In genomic region chr13:25406377-25406776, GRCh38 we compare ENCODE assay signal across 1 cellular context.
TF ChIP-seq lines count a peak whose summit lies in the region.

No MANE protein-coding gene starts in this region.

TF ChIP-seq in GM23338, 12 proteins besides CTCF, POLR2A, EP300 and RAD21:
- TF ChIP-seq, protein P1, sequence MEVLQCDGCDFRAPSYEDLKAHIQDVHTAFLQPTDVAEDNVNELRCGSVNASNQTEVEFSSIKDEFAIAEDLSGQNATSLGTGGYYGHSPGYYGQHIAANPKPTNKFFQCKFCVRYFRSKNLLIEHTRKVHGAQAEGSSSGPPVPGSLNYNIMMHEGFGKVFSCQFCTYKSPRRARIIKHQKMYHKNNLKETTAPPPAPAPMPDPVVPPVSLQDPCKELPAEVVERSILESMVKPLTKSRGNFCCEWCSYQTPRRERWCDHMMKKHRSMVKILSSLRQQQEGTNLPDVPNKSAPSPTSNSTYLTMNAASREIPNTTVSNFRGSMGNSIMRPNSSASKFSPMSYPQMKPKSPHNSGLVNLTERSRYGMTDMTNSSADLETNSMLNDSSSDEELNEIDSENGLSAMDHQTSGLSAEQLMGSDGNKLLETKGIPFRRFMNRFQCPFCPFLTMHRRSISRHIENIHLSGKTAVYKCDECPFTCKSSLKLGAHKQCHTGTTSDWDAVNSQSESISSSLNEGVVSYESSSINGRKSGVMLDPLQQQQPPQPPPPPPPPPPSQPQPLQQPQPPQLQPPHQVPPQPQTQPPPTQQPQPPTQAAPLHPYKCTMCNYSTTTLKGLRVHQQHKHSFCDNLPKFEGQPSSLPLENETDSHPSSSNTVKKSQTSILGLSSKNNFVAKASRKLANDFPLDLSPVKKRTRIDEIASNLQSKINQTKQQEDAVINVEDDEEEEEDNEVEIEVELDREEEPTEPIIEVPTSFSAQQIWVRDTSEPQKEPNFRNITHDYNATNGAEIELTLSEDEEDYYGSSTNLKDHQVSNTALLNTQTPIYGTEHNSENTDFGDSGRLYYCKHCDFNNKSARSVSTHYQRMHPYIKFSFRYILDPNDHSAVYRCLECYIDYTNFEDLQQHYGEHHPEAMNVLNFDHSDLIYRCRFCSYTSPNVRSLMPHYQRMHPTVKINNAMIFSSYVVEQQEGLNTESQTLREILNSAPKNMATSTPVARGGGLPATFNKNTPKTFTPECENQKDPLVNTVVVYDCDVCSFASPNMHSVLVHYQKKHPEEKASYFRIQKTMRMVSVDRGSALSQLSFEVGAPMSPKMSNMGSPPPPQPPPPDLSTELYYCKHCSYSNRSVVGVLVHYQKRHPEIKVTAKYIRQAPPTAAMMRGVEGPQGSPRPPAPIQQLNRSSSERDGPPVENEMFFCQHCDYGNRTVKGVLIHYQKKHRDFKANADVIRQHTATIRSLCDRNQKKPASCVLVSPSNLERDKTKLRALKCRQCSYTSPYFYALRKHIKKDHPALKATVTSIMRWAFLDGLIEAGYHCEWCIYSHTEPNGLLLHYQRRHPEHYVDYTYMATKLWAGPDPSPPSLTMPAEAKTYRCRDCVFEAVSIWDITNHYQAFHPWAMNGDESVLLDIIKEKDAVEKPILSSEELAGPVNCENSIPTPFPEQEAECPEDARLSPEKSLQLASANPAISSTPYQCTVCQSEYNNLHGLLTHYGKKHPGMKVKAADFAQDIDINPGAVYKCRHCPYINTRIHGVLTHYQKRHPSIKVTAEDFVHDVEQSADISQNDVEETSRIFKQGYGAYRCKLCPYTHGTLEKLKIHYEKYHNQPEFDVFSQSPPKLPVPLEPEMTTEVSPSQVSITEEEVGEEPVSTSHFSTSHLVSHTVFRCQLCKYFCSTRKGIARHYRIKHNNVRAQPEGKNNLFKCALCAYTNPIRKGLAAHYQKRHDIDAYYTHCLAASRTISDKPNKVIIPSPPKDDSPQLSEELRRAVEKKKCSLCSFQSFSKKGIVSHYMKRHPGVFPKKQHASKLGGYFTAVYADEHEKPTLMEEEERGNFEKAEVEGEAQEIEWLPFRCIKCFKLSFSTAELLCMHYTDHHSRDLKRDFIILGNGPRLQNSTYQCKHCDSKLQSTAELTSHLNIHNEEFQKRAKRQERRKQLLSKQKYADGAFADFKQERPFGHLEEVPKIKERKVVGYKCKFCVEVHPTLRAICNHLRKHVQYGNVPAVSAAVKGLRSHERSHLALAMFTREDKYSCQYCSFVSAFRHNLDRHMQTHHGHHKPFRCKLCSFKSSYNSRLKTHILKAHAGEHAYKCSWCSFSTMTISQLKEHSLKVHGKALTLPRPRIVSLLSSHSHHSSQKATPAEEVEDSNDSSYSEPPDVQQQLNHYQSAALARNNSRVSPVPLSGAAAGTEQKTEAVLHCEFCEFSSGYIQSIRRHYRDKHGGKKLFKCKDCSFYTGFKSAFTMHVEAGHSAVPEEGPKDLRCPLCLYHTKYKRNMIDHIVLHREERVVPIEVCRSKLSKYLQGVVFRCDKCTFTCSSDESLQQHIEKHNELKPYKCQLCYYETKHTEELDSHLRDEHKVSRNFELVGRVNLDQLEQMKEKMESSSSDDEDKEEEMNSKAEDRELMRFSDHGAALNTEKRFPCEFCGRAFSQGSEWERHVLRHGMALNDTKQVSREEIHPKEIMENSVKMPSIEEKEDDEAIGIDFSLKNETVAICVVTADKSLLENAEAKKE (CRISPR knock-in tag; IDR thresholded peaks at IDR 0.05): 0 out of 2 replicates have a peak, but pooled peaks have one; percentile 37
- no peak for TF ChIP-seq STAT1 (IDR thresholded peaks at IDR 0.05; ENCODE audit: unreplicated experiment)
